In genomic region chr1:24803220-24803619, GRCh38 we compare ENCODE assay signal across 13 cellular contexts. TPM values are rescaled to one million over a fixed set of nuclear protein-coding genes. Genes with fewer than 3 reads are reported as not detected.
DNase-seq lines count a peak whose midpoint lies in the region; ATAC-seq and TF ChIP-seq lines count a peak whose summit lies in the region.
"Had no signal": no experiment of that assay in that cellular context is flagged by ENCODE, and none has a peak within 500 bp of the region (broad histone marks: within the 10 kb centered on the region; RNA-seq: fewer than 3 reads in every experiment).

No MANE protein-coding gene starts in this region.

- H3K4me3 ChIP-seq in cardiac fibroblast (replicated peaks in 1 of 2; ENCODE audit: low read depth in 2 of 2, low read length in 2 of 2), result no peak overlapping the region
- H3K4me3 ChIP-seq: mucosa of descending colon, skin epidermis had no signal

- peak; percentile 20 to 53 for ATAC-seq in left cardiac atrium
- ATAC-seq: mucosa of descending colon had no signal

- TF ChIP-seq CTCF in cardiac fibroblast (IDR thresholded peaks at IDR 0.05; ENCODE audit: low read depth, low read length), result no peak

- intact Hi-C loops in left cardiac atrium (cut with DNase I), result no loop called here

- DNase-seq in Ammon's horn (ENCODE audit: low spot score), result peak; percentile 72
- DNase-seq in cardiac fibroblast (ENCODE audit: low read depth in 2 of 2), result peak; percentile 65 to 66
- DNase-seq in left cardiac atrium, result no peak
- peak; percentile 77 for DNase-seq in putamen (ENCODE audit: low spot score)
- no peak for DNase-seq in NCI-H1105 treated with DMSO at 0.1 percent for 48 hours (lab: John Stamatoyannopoulos, UW)
- no peak for DNase-seq in H4 (ENCODE audit: low spot score)
- DNase-seq in HPDE6-E6E7 (ENCODE audit: extremely low spot score), result no peak
- DNase-seq in NCI-H446 (lab: John Stamatoyannopoulos, UW), result no peak
- DNase-seq: mucosa of descending colon, NCI-H1417 treated with DMSO at 0.1 percent for 48 hours, NCI-H82, SIG-M5 had no signal

RNA-seq across cellular contexts. Expression of gene CLIC4, which starts 58.0 kb away (rescaled TPM):
- 100 to 1,000 TPM; 164 to 263 TPM for total RNA-seq in left cardiac atrium
- 172 and 217 TPM in 2 replicates for total RNA-seq in H4 (2014; rRNA removed; shearing (Covaris generic))

Comparison
In these comparisons a context has a peak if more than half of its experiments do, and no peak if none do; other contexts are left out.
1. DNase-seq: peak in Ammon's horn (single experiment), cardiac fibroblast (2 of 2) and putamen (single experiment); none in left cardiac atrium (single experiment), NCI-H1105 treated with DMSO at 0.1 percent for 48 hours (single experiment), H4 (single experiment), HPDE6-E6E7 (single experiment) and NCI-H446 (0 of 2).